In genomic region chr5:126445502-126446174, GRCh38 we compare ENCODE assay signal across 13 cellular contexts. TPM values are rescaled to one million over a fixed set of nuclear protein-coding genes. Genes with fewer than 3 reads are reported as not detected.
A peak's percentile ranks its signal among the peaks of the same experiment; 100 is the strongest.
DNase-seq lines count a peak whose midpoint lies in the region; ATAC-seq and TF ChIP-seq lines count a peak whose summit lies in the region.
"Had no signal": no experiment of that assay in that cellular context is flagged by ENCODE, and none has a peak within 500 bp of the region (broad histone marks: within the 10 kb centered on the region; RNA-seq: fewer than 3 reads in every experiment).

No MANE protein-coding gene starts in this region.

- H3K27ac ChIP-seq in substantia nigra (ENCODE audit: low read depth, low read length, poor library complexity, severe bottlenecking) = peak overlapping the region; percentile 23

- peaks cover 77% of the 10 kb centered on the region for H3K4me1 Mint-ChIP-seq in activated CD4-positive, alpha-beta T cell treated with anti-CD3 and anti-CD28 coated beads for 36 hours
- H3K4me1 Mint-ChIP-seq in T-helper 2 cell treated with Interferon-gamma antibody and Interleukin-4, amounts not matched to agents 5 μg/mL and 100 μg/mL, for 36 hours (ENCODE audit: low read depth) = peaks cover 65% of the 10 kb centered on the region

- H3K4me1 ChIP-seq in HAP-1 (no peaks in the 10 kb centered on the region), BE2C (no peaks in the 10 kb centered on the region)

- H3K36me3 ChIP-seq in HAP-1 (replicated peaks) (no peaks in the 10 kb centered on the region), BE2C (no peaks in the 10 kb centered on the region)

- no peak for TF ChIP-seq CTCF in BE2C (IDR thresholded peaks at IDR 0.05; ENCODE audit: low read depth, low read length)

- no peak overlapping the region for H3K4me3 ChIP-seq in HAP-1
- no peak overlapping the region for H3K4me3 ChIP-seq in BE2C (ENCODE audit: low read depth, low read length)

- in situ Hi-C loops in HAP-1 (cut with MboI; ENCODE audit: low sequenced_read_pairs) = no loop called here

- DNase-seq in activated CD4-positive, alpha-beta T cell treated with anti-CD3 and anti-CD28 coated beads for 36 hours = no peak
- no peak for DNase-seq in activated CD4-positive, alpha-beta T cell treated with anti-CD3 and anti-CD28 coated beads, Interleukin-2, amount 50 U/mL, for 1 hour
- no peak for DNase-seq in T-helper 2 cell treated with Interferon-gamma antibody and Interleukin-4, amounts not matched to agents 5 μg/mL and 100 μg/mL, for 36 hours (ENCODE audit: low spot score)
- DNase-seq in glomerular visceral epithelial cell (ENCODE audit: extremely low spot score) (peak; percentile 24), substantia nigra (lab: John Stamatoyannopoulos, UW) (no peak), HAP-1 (ENCODE audit: low spot score in 2 of 2) (no peak), BE2C (no peak)
- DNase-seq: DMS153, NCI-H2107, small intestine had no signal

- no peak for ATAC-seq in activated CD4-positive, alpha-beta T cell treated with anti-CD3 and anti-CD28 coated beads for 36 hours
- no peak for ATAC-seq in HG02840 (IDR thresholded peaks at IDR 0.05; ENCODE audit: low FRiP score, unreplicated experiment)
- ATAC-seq: WTC11 had no signal

- intact Hi-C loops in activated CD4-positive, alpha-beta T cell treated with anti-CD3 and anti-CD28 coated beads for 36 hours (cut with DNase I, micrococcal nuclease) = loop anchor here (1.0 to 10.0 kb wide), 7 partner anchors 7 to 1861 kb away; no protein-coding TSS in a partner anchor

- no peaks in the 10 kb centered on the region for H3K9me3 Mint-ChIP-seq in activated CD4-positive, alpha-beta T cell treated with anti-CD3 and anti-CD28 coated beads for 36 hours (ENCODE audit: low read depth)
- no peaks in the 10 kb centered on the region for H3K9me3 Mint-ChIP-seq in T-helper 2 cell treated with Interferon-gamma antibody and Interleukin-4, amounts not matched to agents 5 μg/mL and 100 μg/mL, for 36 hours
- H3K9me3 Mint-ChIP-seq: activated naive CD4-positive, alpha-beta T cell treated with anti-CD3 and anti-CD28 coated beads, Interleukin-2, amount 50 U/mL, for 72 hours had no signal

- H3K4me3 Mint-ChIP-seq in activated CD4-positive, alpha-beta T cell treated with anti-CD3 and anti-CD28 coated beads for 36 hours = no peak overlapping the region
- peak overlapping the region; percentile 23 for H3K4me3 Mint-ChIP-seq in T-helper 2 cell treated with Interferon-gamma antibody and Interleukin-4, amounts not matched to agents 5 μg/mL and 100 μg/mL, for 36 hours
- H3K4me3 Mint-ChIP-seq: WTC11 had no signal

- CTCF ChIA-PET in activated CD4-positive, alpha-beta T cell treated with anti-CD3 and anti-CD28 coated beads for 36 hours (lab: Charles Lee) = interaction anchor here (0.6 to 3.1 kb wide), 5 partner anchors 8 to 942 kb away, joined by 3 to 15 read pairs (median 5); partner anchors contain the start of gene GRAMD2B

- peak overlapping the region; percentile 74 for H3K27ac Mint-ChIP-seq in activated CD4-positive, alpha-beta T cell treated with anti-CD3 and anti-CD28 coated beads for 36 hours
- peak overlapping the region; percentile 85 for H3K27ac Mint-ChIP-seq in T-helper 2 cell treated with Interferon-gamma antibody and Interleukin-4, amounts not matched to agents 5 μg/mL and 100 μg/mL, for 36 hours
- H3K27ac Mint-ChIP-seq: WTC11 had no signal

- POLR2A ChIA-PET in activated CD4-positive, alpha-beta T cell treated with anti-CD3 and anti-CD28 coated beads for 36 hours (lab: Charles Lee) = interaction anchor here (0.6 to 2.4 kb wide), 5 partner anchors 7 to 1848 kb away, joined by 3 to 24 read pairs (median 6); partner anchors contain the start of gene GRAMD2B

- H3K9me3 ChIP-seq in HAP-1 (no peaks in the 10 kb centered on the region), BE2C (no peaks in the 10 kb centered on the region)

- H3K27me3 ChIP-seq in HAP-1 (ENCODE audit: low read depth) (no peaks in the 10 kb centered on the region), BE2C (no peaks in the 10 kb centered on the region)

- no peaks in the 10 kb centered on the region for H3K27me3 Mint-ChIP-seq in activated CD4-positive, alpha-beta T cell treated with anti-CD3 and anti-CD28 coated beads for 36 hours
- H3K27me3 Mint-ChIP-seq in T-helper 2 cell treated with Interferon-gamma antibody and Interleukin-4, amounts not matched to agents 5 μg/mL and 100 μg/mL, for 36 hours (ENCODE audit: low read depth) = no peaks in the 10 kb centered on the region

- H3K36me3 Mint-ChIP-seq in activated CD4-positive, alpha-beta T cell treated with anti-CD3 and anti-CD28 coated beads for 36 hours (ENCODE audit: low read depth) = peaks cover 20% of the 10 kb centered on the region
- H3K36me3 Mint-ChIP-seq in T-helper 2 cell treated with Interferon-gamma antibody and Interleukin-4, amounts not matched to agents 5 μg/mL and 100 μg/mL, for 36 hours (ENCODE audit: low read depth) = no peaks in the 10 kb centered on the region

RNA-seq across cellular contexts. Expression of gene GRAMD2B, which starts 22.4 kb away (rescaled TPM):
- total RNA-seq in activated CD4-positive, alpha-beta T cell treated with anti-CD3 and anti-CD28 coated beads for 36 hours = 10 to 100 TPM in 1 of 2 experiments, 1 to 10 TPM in 1; 9.7 to 13.9 TPM
- not detected for polyA plus RNA-seq in BE2C (2012; ENCODE audit: insufficient read depth, insufficient read length, low read depth)
